ENCODE assay signal across 1 cellular context in the genomic region with DNA sequence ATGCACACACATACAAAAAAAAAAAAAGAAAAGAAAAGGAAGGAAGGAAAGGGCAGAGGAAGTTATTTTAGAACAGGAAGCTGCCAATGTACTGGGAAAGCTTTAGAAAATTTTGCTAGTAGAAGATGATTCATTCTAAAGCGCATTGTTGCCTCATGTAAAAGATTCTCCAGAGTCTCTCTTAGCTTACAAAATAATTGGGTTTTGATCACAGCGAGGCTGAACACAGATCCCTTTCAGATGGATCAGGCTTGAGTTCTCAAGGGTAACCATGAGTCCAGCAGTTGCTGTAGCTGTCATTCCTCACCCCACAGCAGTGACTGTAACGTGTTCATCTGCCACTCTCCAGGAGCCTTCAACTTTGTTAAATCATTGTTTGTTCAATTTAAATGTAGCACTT.
TF ChIP-seq lines count a peak whose summit lies in the region.

No MANE protein-coding gene starts in this region.

TF ChIP-seq in WTC11, 78 proteins besides CTCF, POLR2A, EP300 and RAD21 (continued from another document):
- TF ChIP-seq, protein P1, sequence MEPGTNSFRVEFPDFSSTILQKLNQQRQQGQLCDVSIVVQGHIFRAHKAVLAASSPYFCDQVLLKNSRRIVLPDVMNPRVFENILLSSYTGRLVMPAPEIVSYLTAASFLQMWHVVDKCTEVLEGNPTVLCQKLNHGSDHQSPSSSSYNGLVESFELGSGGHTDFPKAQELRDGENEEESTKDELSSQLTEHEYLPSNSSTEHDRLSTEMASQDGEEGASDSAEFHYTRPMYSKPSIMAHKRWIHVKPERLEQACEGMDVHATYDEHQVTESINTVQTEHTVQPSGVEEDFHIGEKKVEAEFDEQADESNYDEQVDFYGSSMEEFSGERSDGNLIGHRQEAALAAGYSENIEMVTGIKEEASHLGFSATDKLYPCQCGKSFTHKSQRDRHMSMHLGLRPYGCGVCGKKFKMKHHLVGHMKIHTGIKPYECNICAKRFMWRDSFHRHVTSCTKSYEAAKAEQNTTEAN (CRISPR knock-in tag; IDR thresholded peaks at IDR 0.05) = no peak
- TF ChIP-seq, protein P2, sequence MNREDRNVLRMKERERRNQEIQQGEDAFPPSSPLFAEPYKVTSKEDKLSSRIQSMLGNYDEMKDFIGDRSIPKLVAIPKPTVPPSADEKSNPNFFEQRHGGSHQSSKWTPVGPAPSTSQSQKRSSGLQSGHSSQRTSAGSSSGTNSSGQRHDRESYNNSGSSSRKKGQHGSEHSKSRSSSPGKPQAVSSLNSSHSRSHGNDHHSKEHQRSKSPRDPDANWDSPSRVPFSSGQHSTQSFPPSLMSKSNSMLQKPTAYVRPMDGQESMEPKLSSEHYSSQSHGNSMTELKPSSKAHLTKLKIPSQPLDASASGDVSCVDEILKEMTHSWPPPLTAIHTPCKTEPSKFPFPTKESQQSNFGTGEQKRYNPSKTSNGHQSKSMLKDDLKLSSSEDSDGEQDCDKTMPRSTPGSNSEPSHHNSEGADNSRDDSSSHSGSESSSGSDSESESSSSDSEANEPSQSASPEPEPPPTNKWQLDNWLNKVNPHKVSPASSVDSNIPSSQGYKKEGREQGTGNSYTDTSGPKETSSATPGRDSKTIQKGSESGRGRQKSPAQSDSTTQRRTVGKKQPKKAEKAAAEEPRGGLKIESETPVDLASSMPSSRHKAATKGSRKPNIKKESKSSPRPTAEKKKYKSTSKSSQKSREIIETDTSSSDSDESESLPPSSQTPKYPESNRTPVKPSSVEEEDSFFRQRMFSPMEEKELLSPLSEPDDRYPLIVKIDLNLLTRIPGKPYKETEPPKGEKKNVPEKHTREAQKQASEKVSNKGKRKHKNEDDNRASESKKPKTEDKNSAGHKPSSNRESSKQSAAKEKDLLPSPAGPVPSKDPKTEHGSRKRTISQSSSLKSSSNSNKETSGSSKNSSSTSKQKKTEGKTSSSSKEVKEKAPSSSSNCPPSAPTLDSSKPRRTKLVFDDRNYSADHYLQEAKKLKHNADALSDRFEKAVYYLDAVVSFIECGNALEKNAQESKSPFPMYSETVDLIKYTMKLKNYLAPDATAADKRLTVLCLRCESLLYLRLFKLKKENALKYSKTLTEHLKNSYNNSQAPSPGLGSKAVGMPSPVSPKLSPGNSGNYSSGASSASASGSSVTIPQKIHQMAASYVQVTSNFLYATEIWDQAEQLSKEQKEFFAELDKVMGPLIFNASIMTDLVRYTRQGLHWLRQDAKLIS (CRISPR knock-in tag; IDR thresholded peaks at IDR 0.05; ENCODE audit: borderline replicate concordance) = no peak
- TF ChIP-seq SMAD4 (CRISPR knock-in tag; IDR thresholded peaks at IDR 0.05) = no peak
- no peak for TF ChIP-seq SOX15 (CRISPR knock-in tag; IDR thresholded peaks at IDR 0.05)
- no peak for TF ChIP-seq ZNF416 (CRISPR knock-in tag; IDR thresholded peaks at IDR 0.05)
- TF ChIP-seq NR2C2 (CRISPR knock-in tag; IDR thresholded peaks at IDR 0.05) = no peak
- TF ChIP-seq, protein P3, sequence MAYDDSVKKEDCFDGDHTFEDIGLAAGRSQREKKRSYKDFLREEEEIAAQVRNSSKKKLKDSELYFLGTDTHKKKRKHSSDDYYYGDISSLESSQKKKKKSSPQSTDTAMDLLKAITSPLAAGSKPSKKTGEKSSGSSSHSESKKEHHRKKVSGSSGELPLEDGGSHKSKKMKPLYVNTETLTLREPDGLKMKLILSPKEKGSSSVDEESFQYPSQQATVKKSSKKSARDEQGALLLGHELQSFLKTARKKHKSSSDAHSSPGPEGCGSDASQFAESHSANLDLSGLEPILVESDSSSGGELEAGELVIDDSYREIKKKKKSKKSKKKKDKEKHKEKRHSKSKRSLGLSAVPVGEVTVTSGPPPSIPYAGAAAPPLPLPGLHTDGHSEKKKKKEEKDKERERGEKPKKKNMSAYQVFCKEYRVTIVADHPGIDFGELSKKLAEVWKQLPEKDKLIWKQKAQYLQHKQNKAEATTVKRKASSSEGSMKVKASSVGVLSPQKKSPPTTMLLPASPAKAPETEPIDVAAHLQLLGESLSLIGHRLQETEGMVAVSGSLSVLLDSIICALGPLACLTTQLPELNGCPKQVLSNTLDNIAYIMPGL (CRISPR knock-in tag; IDR thresholded peaks at IDR 0.05) = no peak
- no peak for TF ChIP-seq NR3C1 (CRISPR knock-in tag; conservative IDR thresholded peaks at IDR 0.05; ENCODE audit: low read depth)
- TF ChIP-seq, protein P4, sequence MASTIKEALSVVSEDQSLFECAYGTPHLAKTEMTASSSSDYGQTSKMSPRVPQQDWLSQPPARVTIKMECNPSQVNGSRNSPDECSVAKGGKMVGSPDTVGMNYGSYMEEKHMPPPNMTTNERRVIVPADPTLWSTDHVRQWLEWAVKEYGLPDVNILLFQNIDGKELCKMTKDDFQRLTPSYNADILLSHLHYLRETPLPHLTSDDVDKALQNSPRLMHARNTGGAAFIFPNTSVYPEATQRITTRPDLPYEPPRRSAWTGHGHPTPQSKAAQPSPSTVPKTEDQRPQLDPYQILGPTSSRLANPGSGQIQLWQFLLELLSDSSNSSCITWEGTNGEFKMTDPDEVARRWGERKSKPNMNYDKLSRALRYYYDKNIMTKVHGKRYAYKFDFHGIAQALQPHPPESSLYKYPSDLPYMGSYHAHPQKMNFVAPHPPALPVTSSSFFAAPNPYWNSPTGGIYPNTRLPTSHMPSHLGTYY (CRISPR knock-in tag; IDR thresholded peaks at IDR 0.05) = no peak
- no peak for TF ChIP-seq SMAD3 (CRISPR knock-in tag; IDR thresholded peaks at IDR 0.05; ENCODE audit: borderline replicate concordance)
- no peak for TF ChIP-seq EMX1 (CRISPR knock-in tag; IDR thresholded peaks at IDR 0.05)
- TF ChIP-seq, protein P5, sequence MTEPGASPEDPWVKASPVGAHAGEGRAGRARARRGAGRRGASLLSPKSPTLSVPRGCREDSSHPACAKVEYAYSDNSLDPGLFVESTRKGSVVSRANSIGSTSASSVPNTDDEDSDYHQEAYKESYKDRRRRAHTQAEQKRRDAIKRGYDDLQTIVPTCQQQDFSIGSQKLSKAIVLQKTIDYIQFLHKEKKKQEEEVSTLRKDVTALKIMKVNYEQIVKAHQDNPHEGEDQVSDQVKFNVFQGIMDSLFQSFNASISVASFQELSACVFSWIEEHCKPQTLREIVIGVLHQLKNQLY (CRISPR knock-in tag; IDR thresholded peaks at IDR 0.05) = no peak
- TF ChIP-seq, protein P6, sequence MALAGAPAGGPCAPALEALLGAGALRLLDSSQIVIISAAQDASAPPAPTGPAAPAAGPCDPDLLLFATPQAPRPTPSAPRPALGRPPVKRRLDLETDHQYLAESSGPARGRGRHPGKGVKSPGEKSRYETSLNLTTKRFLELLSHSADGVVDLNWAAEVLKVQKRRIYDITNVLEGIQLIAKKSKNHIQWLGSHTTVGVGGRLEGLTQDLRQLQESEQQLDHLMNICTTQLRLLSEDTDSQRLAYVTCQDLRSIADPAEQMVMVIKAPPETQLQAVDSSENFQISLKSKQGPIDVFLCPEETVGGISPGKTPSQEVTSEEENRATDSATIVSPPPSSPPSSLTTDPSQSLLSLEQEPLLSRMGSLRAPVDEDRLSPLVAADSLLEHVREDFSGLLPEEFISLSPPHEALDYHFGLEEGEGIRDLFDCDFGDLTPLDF (CRISPR knock-in tag; IDR thresholded peaks at IDR 0.05) = no peak
- TF ChIP-seq ZNF671 (CRISPR knock-in tag; IDR thresholded peaks at IDR 0.05) = no peak
- TF ChIP-seq CREM (CRISPR knock-in tag; IDR thresholded peaks at IDR 0.05) = no peak
